ENCODE assay signal across 1 cellular context in the genomic region with DNA sequence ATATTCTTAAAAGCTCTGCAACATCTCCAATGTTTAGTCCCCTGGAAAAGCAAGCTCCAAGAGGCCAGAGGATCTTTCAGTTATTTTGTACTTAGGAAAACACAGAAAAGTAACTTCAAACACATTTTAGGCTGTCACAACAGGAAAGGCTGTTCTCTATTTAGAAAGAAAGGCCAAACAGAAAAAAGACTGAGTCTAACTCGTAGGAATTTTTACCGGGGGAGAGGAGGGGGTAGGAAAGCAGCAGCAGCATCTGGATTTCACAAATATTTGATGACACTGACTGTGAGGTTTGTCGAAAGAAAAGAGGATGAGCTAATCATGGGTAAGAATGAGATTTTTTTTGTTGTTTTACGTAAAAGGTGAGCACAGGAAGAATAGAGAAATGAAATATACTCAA.
TF ChIP-seq lines count a peak whose summit lies in the region.

No MANE protein-coding gene starts in this region.

TF ChIP-seq in SK-N-SH, 30 proteins besides CTCF, POLR2A, EP300 and RAD21 (continued from another document):
- TF ChIP-seq YY1 (IDR thresholded peaks at IDR 0.05; ENCODE audit: low read depth) (no peak), RXRA (IDR thresholded peaks at IDR 0.05; ENCODE audit: borderline replicate concordance, low read depth) (no peak), FOXM1 (IDR thresholded peaks at IDR 0.05; ENCODE audit: low read depth) (no peak), TEAD4 (IDR thresholded peaks at IDR 0.05; ENCODE audit: borderline replicate concordance, insufficient read depth) (0 out of 2 replicates have a peak, but pooled peaks have one; percentile 37)
